ENCODE assay signal across 9 cellular contexts in genomic region chr20:8155848-8156602, GRCh38. TPM values are rescaled to one million over a fixed set of nuclear protein-coding genes. Genes with fewer than 3 reads are reported as not detected.
A peak's percentile ranks its signal among the peaks of the same experiment; 100 is the strongest.
DNase-seq lines count a peak whose midpoint lies in the region; ATAC-seq and TF ChIP-seq lines count a peak whose summit lies in the region.
"Had no signal": no experiment of that assay in that cellular context is flagged by ENCODE, and none has a peak within 500 bp of the region (broad histone marks: within the 10 kb centered on the region; RNA-seq: fewer than 3 reads in every experiment).

No MANE protein-coding gene starts in this region.

- DNase-seq in CD14-positive monocyte (ENCODE audit: low spot score) (no peak), T-helper 17 cell (no peak), kidney tubule cell (ENCODE audit: low spot score) (peak; percentile 21), NCI-H1694 (lab: John Stamatoyannopoulos, UW) (no peak), ascending aorta (ENCODE audit: low spot score in 2 of 2) (no peak)
- DNase-seq: SW 1271 had no signal

- H3K4me1 Mint-ChIP-seq in CD14-positive monocyte (peaks cover 63% of the 10 kb centered on the region), T-helper 17 cell (peaks cover 47% of the 10 kb centered on the region)

- H3K27ac Mint-ChIP-seq in CD14-positive monocyte (peak overlapping the region in 5 of 7 donors; percentile 7 to 82 (median 22)), T-helper 17 cell (peak overlapping the region; percentile 89)

- H3K4me1 ChIP-seq in ascending aorta = peaks cover 0 to 8% of the 10 kb centered on the region in 2 donors

- H3K36me3 Mint-ChIP-seq in CD14-positive monocyte = peaks cover 14 to 16% of the 10 kb centered on the region in 2 donors
- H3K36me3 Mint-ChIP-seq in T-helper 17 cell (ENCODE audit: low read depth) = no peaks in the 10 kb centered on the region

- TF ChIP-seq CTCF in CD14-positive monocyte (IDR thresholded peaks at IDR 0.05) (no peak), ascending aorta (IDR thresholded peaks at IDR 0.05) (no peak)

- H3K27me3 ChIP-seq in ascending aorta = no peaks in the 10 kb centered on the region

- H3K36me3 ChIP-seq in ascending aorta = no peaks in the 10 kb centered on the region

- peak; percentile 8 for ATAC-seq in GM21381 (IDR thresholded peaks at IDR 0.05; ENCODE audit: unreplicated experiment)
- ATAC-seq in T-helper 17 cell = peak; percentile 18
- ATAC-seq in HG02970 (IDR thresholded peaks at IDR 0.05; ENCODE audit: low FRiP score, unreplicated experiment) = no peak
- ATAC-seq in HG03025 (IDR thresholded peaks at IDR 0.05; ENCODE audit: low FRiP score, unreplicated experiment) = no peak

- H3K4me3 ChIP-seq in ascending aorta = no peak overlapping the region

- H3K4me3 Mint-ChIP-seq in CD14-positive monocyte (no peak overlapping the region), T-helper 17 cell (peak overlapping the region; percentile 3)

- H3K9me3 ChIP-seq in T-helper 17 cell (ENCODE audit: control insufficient read depth, low read length, poor library complexity, severe bottlenecking) = no peaks in the 10 kb centered on the region
- no peaks in the 10 kb centered on the region for H3K9me3 ChIP-seq in ascending aorta

- H3K27ac ChIP-seq in ascending aorta = peak overlapping the region in 1 of 2 donors; percentile 33

- H3K27me3 Mint-ChIP-seq in CD14-positive monocyte (ENCODE audit: low read depth in 3 of 3) = peaks cover 0 to 3% (median 2%) of the 10 kb centered on the region in 3 donors
- H3K27me3 Mint-ChIP-seq in T-helper 17 cell = no peaks in the 10 kb centered on the region

- intact Hi-C loops in CD14-positive monocyte (cut with micrococcal nuclease) (no loop called here), ascending aorta (cut with DNase I) (no loop called here)

- H3K9me3 Mint-ChIP-seq in CD14-positive monocyte = peaks cover 8 to 13% (median 10%) of the 10 kb centered on the region in 7 donors

RNA-seq across cellular contexts. Expression of gene PLCB1, which starts 24.0 kb away (rescaled TPM):
- 10 to 100 TPM in 1 of 2 donors, 1 to 10 TPM in 1; 8.6 to 13.2 TPM for polyA plus RNA-seq in CD14-positive monocyte
- total RNA-seq in T-helper 17 cell = 10 to 100 TPM; 19.1 to 23.1 TPM
- total RNA-seq in ascending aorta = 22.9 TPM

Comparison
In these comparisons a context has a peak if more than half of its experiments do, and no peak if none do; other contexts are left out.
1. ATAC-seq: peak in GM21381 (single experiment) and T-helper 17 cell (single experiment); none in HG02970 (single experiment) and HG03025 (single experiment).